In the genomic region with DNA sequence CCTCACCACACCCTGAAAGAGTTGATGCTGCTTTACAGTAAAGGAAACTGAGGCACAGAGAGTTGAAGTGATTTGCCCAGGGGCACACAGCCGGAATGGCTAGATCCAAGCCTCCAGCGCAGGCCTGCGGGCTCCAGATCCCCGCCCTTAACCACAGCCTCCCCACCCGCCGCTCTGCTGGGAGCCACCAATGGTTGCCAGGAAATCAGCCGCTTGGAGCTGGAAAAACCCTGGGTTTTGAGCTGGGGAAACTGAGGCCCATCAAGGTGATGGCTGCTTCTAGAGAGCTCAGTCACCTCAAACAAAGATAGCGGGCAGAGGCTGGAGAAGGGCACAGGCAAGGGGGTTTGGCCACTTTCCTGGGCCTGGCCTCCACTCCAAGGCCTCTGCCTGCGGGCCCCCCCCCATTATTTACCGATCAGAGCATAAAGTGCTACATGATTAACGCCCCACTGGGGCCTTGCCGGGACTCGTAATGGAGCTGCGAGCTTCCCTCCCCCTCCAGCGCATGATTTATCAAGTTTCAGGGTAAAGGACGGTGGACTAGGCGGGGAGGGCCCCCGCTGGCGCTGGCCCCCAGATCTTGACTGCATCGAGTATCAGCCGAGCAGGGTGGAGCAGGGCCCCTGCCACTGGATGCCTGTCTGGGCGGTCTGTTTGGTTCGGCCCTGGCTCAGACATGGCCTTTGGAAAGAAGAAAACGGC, we compare ENCODE assay signal across 12 cellular contexts.
DNase-seq lines count a peak whose midpoint lies in the region; ATAC-seq and TF ChIP-seq lines count a peak whose summit lies in the region.
"Had no signal": no experiment of that assay in that cellular context is flagged by ENCODE, and none has a peak within 500 bp of the region (broad histone marks: within the 10 kb centered on the region; RNA-seq: fewer than 3 reads in every experiment).

No MANE protein-coding gene starts in this region.

- H3K36me3 ChIP-seq in ACC112 (ENCODE audit: insufficient read depth, low read length), result no peaks in the 10 kb centered on the region

- no peaks in the 10 kb centered on the region for H3K27me3 Mint-ChIP-seq in nephron (ENCODE audit: low read depth)
- H3K27me3 Mint-ChIP-seq in T-helper 2 cell treated with Interferon-gamma antibody and Interleukin-4, amounts not matched to agents 5 μg/mL and 100 μg/mL, for 36 hours (ENCODE audit: low read depth), result peaks cover 50% of the 10 kb centered on the region
- H3K27me3 Mint-ChIP-seq: CD4-positive, alpha-beta T cell had no signal

- H3K9me3 Mint-ChIP-seq in nephron, result no peaks in the 10 kb centered on the region
- H3K9me3 Mint-ChIP-seq in T-helper 2 cell treated with Interferon-gamma antibody and Interleukin-4, amounts not matched to agents 5 μg/mL and 100 μg/mL, for 36 hours, result no peaks in the 10 kb centered on the region
- H3K9me3 Mint-ChIP-seq: CD4-positive, alpha-beta T cell; T-helper 1 cell treated with Interleukin-12 subunit alpha and Interleukin-12 subunit beta and Interleukin-4 antibody, amounts not matched to agents 30 μg/mL and 1 μg/mL, for 36 hours had no signal

- peak overlapping the region; percentile 99 for H3K27ac Mint-ChIP-seq in nephron
- no peak overlapping the region for H3K27ac Mint-ChIP-seq in T-helper 2 cell treated with Interferon-gamma antibody and Interleukin-4, amounts not matched to agents 5 μg/mL and 100 μg/mL, for 36 hours
- H3K27ac Mint-ChIP-seq: activated naive CD8-positive, alpha-beta T cell; CD4-positive, alpha-beta T cell; T-helper 1 cell treated with Interleukin-12 subunit alpha and Interleukin-12 subunit beta and Interleukin-4 antibody, amounts not matched to agents 30 μg/mL and 1 μg/mL, for 36 hours had no signal

- DNase-seq in NCI-H1417 (lab: John Stamatoyannopoulos, UW) (peak in 2 of 3 experiments; percentile 80 to 90), erythroblast (lab: John Stamatoyannopoulos, UW) (peak; percentile 70 to 79), glomerular visceral epithelial cell (ENCODE audit: extremely low spot score) (no peak), NCI-H2196 (lab: John Stamatoyannopoulos, UW; ENCODE audit: unreplicated experiment) (no peak)
- no peak for DNase-seq in T-helper 2 cell treated with Interferon-gamma antibody and Interleukin-4, amounts not matched to agents 5 μg/mL and 100 μg/mL, for 36 hours (ENCODE audit: low spot score)
- DNase-seq: CD4-positive, alpha-beta T cell had no signal

- ATAC-seq in GM21423 (IDR thresholded peaks at IDR 0.05; ENCODE audit: unreplicated experiment), result no peak

- H3K27ac ChIP-seq in ACC112 (ENCODE audit: low read depth, low read length), result peak overlapping the region; percentile 82
- H3K27ac ChIP-seq: KMS-11 had no signal

- no peaks in the 10 kb centered on the region for H3K27me3 ChIP-seq in ACC112 (ENCODE audit: insufficient read depth, low read length)

- H3K4me3 Mint-ChIP-seq in nephron, result peak overlapping the region; percentile 47 to 65 (median 49)
- H3K4me3 Mint-ChIP-seq in T-helper 2 cell treated with Interferon-gamma antibody and Interleukin-4, amounts not matched to agents 5 μg/mL and 100 μg/mL, for 36 hours, result no peak overlapping the region
- H3K4me3 Mint-ChIP-seq: activated naive CD8-positive, alpha-beta T cell; CD4-positive, alpha-beta T cell; T-helper 1 cell treated with Interleukin-12 subunit alpha and Interleukin-12 subunit beta and Interleukin-4 antibody, amounts not matched to agents 30 μg/mL and 1 μg/mL, for 36 hours had no signal

- no peaks in the 10 kb centered on the region for H3K36me3 Mint-ChIP-seq in nephron (ENCODE audit: low read depth)
- H3K36me3 Mint-ChIP-seq in T-helper 2 cell treated with Interferon-gamma antibody and Interleukin-4, amounts not matched to agents 5 μg/mL and 100 μg/mL, for 36 hours (ENCODE audit: low read depth), result no peaks in the 10 kb centered on the region
- H3K36me3 Mint-ChIP-seq: activated naive CD8-positive, alpha-beta T cell had no signal

- H3K4me3 ChIP-seq in ACC112 (ENCODE audit: low read depth, low read length), result peak overlapping the region; percentile 52

- no peak for TF ChIP-seq POLR2A in erythroblast (IDR thresholded peaks at IDR 0.05; ENCODE audit: low read length)

- TF ChIP-seq CTCF in nephron (IDR thresholded peaks at IDR 0.05; ENCODE audit: unreplicated experiment in 3 of 3), result no peak

- H3K4me1 Mint-ChIP-seq in nephron, result peaks cover 83% of the 10 kb centered on the region
- peaks cover 15% of the 10 kb centered on the region for H3K4me1 Mint-ChIP-seq in T-helper 2 cell treated with Interferon-gamma antibody and Interleukin-4, amounts not matched to agents 5 μg/mL and 100 μg/mL, for 36 hours (ENCODE audit: low read depth)

- H3K4me1 ChIP-seq in ACC112 (ENCODE audit: control insufficient read depth, insufficient read depth, low read length, unreplicated experiment), result peaks cover 64% of the 10 kb centered on the region

- H2AFZ ChIP-seq in ACC112 (ENCODE audit: low read length, unreplicated experiment), result peak overlapping the region; percentile 9

- H3K79me2 ChIP-seq in ACC112 (ENCODE audit: control insufficient read depth, insufficient read depth, low read length, unreplicated experiment), result peaks cover 87% of the 10 kb centered on the region

Comparison
In these comparisons a context has a peak if more than half of its experiments do, and no peak if none do; other contexts are left out.
1. DNase-seq: peak in NCI-H1417 (2 of 3) and erythroblast (2 of 2); none in glomerular visceral epithelial cell (single experiment), T-helper 2 cell treated with Interferon-gamma antibody and Interleukin-4, amounts not matched to agents 5 μg/mL and 100 μg/mL, for 36 hours (single experiment) and NCI-H2196 (single experiment).